Comparison of ENCODE assay signal across 28 cellular contexts in the genomic region with DNA sequence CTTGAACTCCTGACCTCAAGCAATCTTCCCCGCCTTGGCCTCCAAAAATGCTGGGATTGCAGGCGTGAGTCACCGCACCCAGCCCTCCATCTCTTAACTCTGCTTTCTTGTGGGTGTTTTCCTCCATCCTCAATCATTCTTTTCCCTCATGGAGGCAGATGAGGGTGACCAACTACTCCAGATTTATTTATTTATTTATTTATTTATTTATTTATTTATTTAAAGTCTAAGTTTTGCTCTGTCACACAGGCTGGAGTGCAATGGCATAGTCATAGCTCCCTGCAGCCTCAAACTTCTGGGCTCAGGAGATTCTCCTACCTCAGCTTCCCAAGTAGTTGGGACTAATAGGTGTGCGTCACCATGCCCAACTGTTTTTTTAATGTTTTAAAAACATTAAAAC.
"Had no signal": no experiment of that assay in that cellular context is flagged by ENCODE, and none has a peak within 500 bp of the region (broad histone marks: within the 10 kb centered on the region; RNA-seq: fewer than 3 reads in every experiment).

No MANE protein-coding gene starts in this region.

- H3K9me3 ChIP-seq: stomach, suprapubic skin, testis, thoracic aorta, thyroid gland, tibial artery, tibial nerve, transverse colon, upper lobe of left lung, upper lobe of right lung, uterus, vagina had no signal

- H3K27me3 Mint-ChIP-seq: stimulated activated memory B cell treated with anti-CD40 and anti-IgM and Interleukin-4, amounts not matched to agents 10 μg/mL and 1 μg/mL and 100 μg/mL, for 72 hours; stimulated activated naive B cell treated with anti-CD40 and anti-IgM and Interleukin-4, amounts not matched to agents 10 μg/mL and 1 μg/mL and 100 μg/mL, for 72 hours; stimulated activated naive CD8-positive, alpha-beta T cell treated with anti-CD3 and anti-CD28 coated beads, Interleukin-15, amount 100 ng/mL, for 72 hours; stimulated activated naive CD8-positive, alpha-beta T cell treated with anti-CD3 and anti-CD28 coated beads, Interleukin-15, Interleukin-2, amounts not matched to agents 100 ng/mL and 50 ng/mL, for 24 hours; type B pancreatic cell had no signal

- H3K4me1 ChIP-seq: stomach, testis, thyroid gland, tibial artery, tibial nerve, transverse colon, upper lobe of left lung, upper lobe of right lung, uterus, vagina had no signal

- ATAC-seq: stimulated activated effector memory CD8-positive, alpha-beta T cell treated with anti-CD3 and anti-CD28 coated beads, Interleukin-12 subunit alpha, Interleukin-12 subunit beta, amount 100 ng/mL, for 72 hours; stimulated activated memory B cell treated with anti-CD40 and anti-IgM and Interleukin-4, amounts not matched to agents 10 μg/mL and 1 μg/mL and 100 μg/mL, for 72 hours; stimulated activated naive B cell treated with anti-CD40 and anti-IgM and Interleukin-4, amounts not matched to agents 10 μg/mL and 1 μg/mL and 100 μg/mL, for 72 hours; stimulated activated naive CD8-positive, alpha-beta T cell treated with anti-CD3 and anti-CD28 coated beads, Interleukin-15, amount 100 ng/mL, for 72 hours; stimulated activated naive CD8-positive, alpha-beta T cell treated with anti-CD3 and anti-CD28 coated beads, Interleukin-15, Interleukin-2, amounts not matched to agents 100 U/mL and 50 U/mL, for 24 hours; upper lobe of right lung had no signal

- H3K9me3 Mint-ChIP-seq: stimulated activated effector memory CD8-positive, alpha-beta T cell treated with anti-CD3 and anti-CD28 coated beads, Interleukin-12 subunit alpha, Interleukin-12 subunit beta, amount 100 ng/mL, for 72 hours; stimulated activated naive B cell treated with anti-CD40 and anti-IgM and Interleukin-4, amounts not matched to agents 10 μg/mL and 1 μg/mL and 100 μg/mL, for 72 hours; stimulated activated naive CD8-positive, alpha-beta T cell treated with anti-CD3 and anti-CD28 coated beads, Interleukin-15, Interleukin-2, amounts not matched to agents 100 ng/mL and 50 ng/mL, for 24 hours had no signal

- DNase-seq: stimulated activated CD4-positive, alpha-beta T cell treated with anti-CD3 and anti-CD28 coated beads, Interleukin-2, amount 100 ng/mL, for 48 hours; stimulated activated CD4-positive, alpha-beta T cell treated with anti-CD3 and anti-CD28 coated beads, Interleukin-4, amount 100 ng/mL, for 1 hour; stimulated activated CD4-positive, alpha-beta T cell treated with anti-CD3 and anti-CD28 coated beads, Interleukin-4, amount 100 ng/mL, for 24 hours; stimulated activated CD4-positive, alpha-beta T cell treated with anti-CD3 and anti-CD28 coated beads, Interleukin-4, amount 100 ng/mL, for 4 hours; stimulated activated CD8-positive, alpha-beta memory T cell treated with anti-CD3 and anti-CD28 coated beads, Interleukin-4, amount 100 ng/mL, for 48 hours; stimulated activated naive B cell treated with anti-CD40 and anti-IgM and Interleukin-4, amounts not matched to agents 10 μg/mL and 1 μg/mL and 100 μg/mL, for 72 hours; stimulated activated naive CD4-positive, alpha-beta T cell; stimulated activated naive CD4-positive, alpha-beta T cell treated with Interleukin-2 at 50 U/mL for 16 hours; stimulated activated naive CD8-positive, alpha-beta T cell treated with anti-CD3 and anti-CD28 coated beads, Interleukin-15, amount 100 ng/mL, for 72 hours; stimulated activated naive CD8-positive, alpha-beta T cell treated with anti-CD3 and anti-CD28 coated beads, Interleukin-15, Interleukin-2, amounts not matched to agents 100 U/mL and 50 U/mL, for 24 hours; stomach; substantia nigra; testis; thyroid gland; tibial artery; transverse colon; trophoblast cell; upper lobe of left lung; upper lobe of right lung; uterus had no signal

- H3K27ac Mint-ChIP-seq: stimulated activated effector memory CD8-positive, alpha-beta T cell treated with anti-CD3 and anti-CD28 coated beads, Interleukin-12 subunit alpha, Interleukin-12 subunit beta, amount 100 ng/mL, for 72 hours; stimulated activated memory B cell treated with anti-CD40 and anti-IgM and Interleukin-4, amounts not matched to agents 10 μg/mL and 1 μg/mL and 100 μg/mL, for 72 hours; stimulated activated naive B cell treated with anti-CD40 and anti-IgM and Interleukin-4, amounts not matched to agents 10 μg/mL and 1 μg/mL and 100 μg/mL, for 72 hours; stimulated activated naive CD8-positive, alpha-beta T cell treated with anti-CD3 and anti-CD28 coated beads, Interleukin-15, amount 100 ng/mL, for 72 hours; stimulated activated naive CD8-positive, alpha-beta T cell treated with anti-CD3 and anti-CD28 coated beads, Interleukin-15, Interleukin-2, amounts not matched to agents 100 ng/mL and 50 ng/mL, for 24 hours; type B pancreatic cell had no signal

- H3K27me3 ChIP-seq: suprapubic skin, testis, thyroid gland, tibial nerve, transverse colon, upper lobe of left lung, upper lobe of right lung, uterus, vagina had no signal

- H3K4me3 Mint-ChIP-seq: stimulated activated effector memory CD8-positive, alpha-beta T cell treated with anti-CD3 and anti-CD28 coated beads, Interleukin-12 subunit alpha, Interleukin-12 subunit beta, amount 100 ng/mL, for 72 hours; stimulated activated memory B cell treated with anti-CD40 and anti-IgM and Interleukin-4, amounts not matched to agents 10 μg/mL and 1 μg/mL and 100 μg/mL, for 72 hours; stimulated activated naive B cell treated with anti-CD40 and anti-IgM and Interleukin-4, amounts not matched to agents 10 μg/mL and 1 μg/mL and 100 μg/mL, for 72 hours; stimulated activated naive CD8-positive, alpha-beta T cell treated with anti-CD3 and anti-CD28 coated beads, Interleukin-15, amount 100 ng/mL, for 72 hours; stimulated activated naive CD8-positive, alpha-beta T cell treated with anti-CD3 and anti-CD28 coated beads, Interleukin-15, Interleukin-2, amounts not matched to agents 100 ng/mL and 50 ng/mL, for 24 hours; type B pancreatic cell had no signal

- H3K27ac ChIP-seq: stomach, suprapubic skin, testis, thoracic aorta, thyroid gland, tibial artery, tibial nerve, transverse colon, upper lobe of left lung, upper lobe of right lung, uterus, vagina had no signal

- H3K36me3 ChIP-seq: stomach, suprapubic skin, thoracic aorta, thyroid gland, tibial artery, tibial nerve, transverse colon, upper lobe of left lung, upper lobe of right lung, uterus, vagina had no signal

- H3K36me3 Mint-ChIP-seq: type B pancreatic cell had no signal

- H3K4me3 ChIP-seq: stomach, suprapubic skin, testis, thoracic aorta, thyroid gland, tibial artery, tibial nerve, transverse colon, upper lobe of left lung, upper lobe of right lung, uterus, vagina had no signal
